8 cellular contexts compared by ENCODE assay signal in genomic region chr13:99542788-99543406, GRCh38. TPM values are rescaled to one million over a fixed set of nuclear protein-coding genes. Genes with fewer than 3 reads are reported as not detected.
DNase-seq lines count a peak whose midpoint lies in the region; ATAC-seq and TF ChIP-seq lines count a peak whose summit lies in the region.

No MANE protein-coding gene starts in this region.

- peak overlapping the region; percentile 43 to 78 (median 72) for H3K4me3 Mint-ChIP-seq in CD4-positive, alpha-beta memory T cell
- H3K4me3 Mint-ChIP-seq in activated naive CD8-positive, alpha-beta T cell treated with anti-CD3 and anti-CD28 coated beads, Interleukin-2, amount 50 U/mL, for 24 hours = no peak overlapping the region

- WGBS in transverse colon (ENCODE audit: low coverage in 1 of 2), 2 donors = 65 to 74% methylated on average over 5 to 8 of the region's 8 CpGs

- POLR2A ChIA-PET in CD4-positive, alpha-beta memory T cell (lab: Charles Lee; ENCODE audit: partially characterized antibody) = interaction anchor here (0.8 to 1.9 kb wide), 14 partner anchors 9 to 624 kb away, joined by 3 to 11 read pairs (median 4); partner anchors contain the start of genes CLYBL and TM9SF2

- no peaks in the 10 kb centered on the region for H3K27me3 Mint-ChIP-seq in CD4-positive, alpha-beta memory T cell
- H3K27me3 Mint-ChIP-seq in activated naive CD8-positive, alpha-beta T cell treated with anti-CD3 and anti-CD28 coated beads, Interleukin-2, amount 50 U/mL, for 24 hours = no peaks in the 10 kb centered on the region

- H3K27ac Mint-ChIP-seq in CD4-positive, alpha-beta memory T cell = peak overlapping the region; percentile 36 to 92 (median 78)
- peak overlapping the region; percentile 30 for H3K27ac Mint-ChIP-seq in activated naive CD8-positive, alpha-beta T cell treated with anti-CD3 and anti-CD28 coated beads, Interleukin-2, amount 50 U/mL, for 24 hours

- peaks cover 38 to 73% (median 53%) of the 10 kb centered on the region in 4 donors for H3K4me1 Mint-ChIP-seq in CD4-positive, alpha-beta memory T cell
- H3K4me1 Mint-ChIP-seq in activated naive CD8-positive, alpha-beta T cell treated with anti-CD3 and anti-CD28 coated beads, Interleukin-2, amount 50 U/mL, for 24 hours = peaks cover 41% of the 10 kb centered on the region

- peaks cover 62 to 71% of the 10 kb centered on the region in 2 donors for H3K36me3 Mint-ChIP-seq in CD4-positive, alpha-beta memory T cell
- peaks cover 65% of the 10 kb centered on the region for H3K36me3 Mint-ChIP-seq in activated naive CD8-positive, alpha-beta T cell treated with anti-CD3 and anti-CD28 coated beads, Interleukin-2, amount 50 U/mL, for 24 hours (ENCODE audit: low read depth)

- no peak for TF ChIP-seq EP300 in transverse colon (IDR thresholded peaks at IDR 0.05; ENCODE audit: low read depth)

- H3K4me3 ChIP-seq in CD4-positive, alpha-beta memory T cell (ENCODE audit: low read length in 2 of 2) = peak overlapping the region; percentile 12 to 47
- H3K4me3 ChIP-seq in transverse colon = no peak overlapping the region

- ATAC-seq in GM19397 (IDR thresholded peaks at IDR 0.05; ENCODE audit: unreplicated experiment) (peak; percentile 99), HG03354 (IDR thresholded peaks at IDR 0.05; ENCODE audit: poor library complexity, severe bottlenecking, unreplicated experiment) (peak; percentile 100)
- peak; percentile 94 for ATAC-seq in activated naive CD8-positive, alpha-beta T cell treated with anti-CD3 and anti-CD28 coated beads, Interleukin-2, amount 50 U/mL, for 24 hours

- peak overlapping the region; percentile 31 for H3K27ac ChIP-seq in CD4-positive, alpha-beta memory T cell (ENCODE audit: low read depth, low read length)
- no peak overlapping the region for H3K27ac ChIP-seq in transverse colon

- H3K36me3 ChIP-seq in CD4-positive, alpha-beta memory T cell (ENCODE audit: insufficient read depth, low read length) = peaks cover 26% of the 10 kb centered on the region
- H3K36me3 ChIP-seq in transverse colon = peaks cover 0 to 74% (median 35%) of the 10 kb centered on the region in 4 donors

- no peaks in the 10 kb centered on the region for H3K27me3 ChIP-seq in CD4-positive, alpha-beta memory T cell (ENCODE audit: insufficient read depth, low read length)
- H3K27me3 ChIP-seq in transverse colon = no peaks in the 10 kb centered on the region

- CTCF ChIA-PET in CD4-positive, alpha-beta memory T cell (lab: Charles Lee; ENCODE audit: partially characterized antibody) = interaction anchor here (0.8 to 2.6 kb wide), 9 partner anchors 11 to 972 kb away, joined by 3 to 9 read pairs (median 3); partner anchors contain the start of gene CLYBL

- peak; percentile 26 to 46 (median 42) for DNase-seq in CD4-positive, alpha-beta memory T cell
- DNase-seq in activated naive CD8-positive, alpha-beta T cell treated with anti-CD3 and anti-CD28 coated beads, Interleukin-2, amount 50 U/mL, for 24 hours = peak; percentile 39
- DNase-seq in transverse colon (peak; percentile 17), NCI-H187 treated with DMSO at 0.1 percent for 48 hours (lab: John Stamatoyannopoulos, UW) (no peak), kidney glomerular epithelial cell (lab: John Stamatoyannopoulos, UW) (no peak), NCI-H774 (lab: John Stamatoyannopoulos, UW) (no peak)

- in situ Hi-C loops in transverse colon (cut with MboI; ENCODE audit: low pct_ligation_motif_present in 1 of 4, low pct_unique_long_range_greater_than_20kb in 1 of 4, low sequenced_read_pairs in 3 of 4) = no loop called here

- TF ChIP-seq CTCF in transverse colon (IDR thresholded peaks at IDR 0.05) = no peak

- H3K9me3 Mint-ChIP-seq in CD4-positive, alpha-beta memory T cell = no peaks in the 10 kb centered on the region
- H3K9me3 Mint-ChIP-seq in activated naive CD8-positive, alpha-beta T cell treated with anti-CD3 and anti-CD28 coated beads, Interleukin-2, amount 50 U/mL, for 24 hours = no peaks in the 10 kb centered on the region

- H3K9me3 ChIP-seq in CD4-positive, alpha-beta memory T cell (ENCODE audit: control insufficient read depth in 1 of 2, low read length in 2 of 2) = no peaks in the 10 kb centered on the region
- no peaks in the 10 kb centered on the region for H3K9me3 ChIP-seq in transverse colon

- no peak for TF ChIP-seq POLR2A in transverse colon (IDR thresholded peaks at IDR 0.05)

- peaks cover 71% of the 10 kb centered on the region for H3K4me1 ChIP-seq in CD4-positive, alpha-beta memory T cell (ENCODE audit: insufficient read depth, low read length)
- H3K4me1 ChIP-seq in transverse colon = no peaks in the 10 kb centered on the region

- intact Hi-C loops in CD4-positive, alpha-beta memory T cell (cut with micrococcal nuclease) = loop anchor here (1.0 to 10.0 kb wide), 4 partner anchors 9 to 1582 kb away; partner anchors contain the start of gene CLYBL
- intact Hi-C loops in transverse colon (cut with DNase I; ENCODE audit: low total_unique reads) = no loop called here

RNA-seq across cellular contexts. Expression of gene TM9SF2, which starts 41.6 kb away (rescaled TPM):
- total RNA-seq in CD4-positive, alpha-beta memory T cell = 10 to 100 TPM; 60.0 to 64.2 TPM
- 100 to 1,000 TPM; 102 to 126 TPM for polyA plus RNA-seq in CD4-positive, alpha-beta memory T cell
- 100 to 1,000 TPM in 2 of 4 donors, 10 to 100 TPM in 2; 27.9 to 171 (median 116) TPM for total RNA-seq in transverse colon

Comparison
In these comparisons a context has a peak if more than half of its experiments do, and no peak if none do; other contexts are left out.
1. DNase-seq: peak in CD4-positive, alpha-beta memory T cell (5 of 5), activated naive CD8-positive, alpha-beta T cell treated with anti-CD3 and anti-CD28 coated beads, Interleukin-2, amount 50 U/mL, for 24 hours (single experiment) and transverse colon (single experiment); none in NCI-H187 treated with DMSO at 0.1 percent for 48 hours (single experiment), kidney glomerular epithelial cell (single experiment) and NCI-H774 (single experiment).
2. H3K4me3 ChIP-seq: peak in CD4-positive, alpha-beta memory T cell (2 of 2); none in transverse colon (0 of 4).
3. Peak in every context shown above with its lines, with median percentiles within 50 percentile points of each other: ATAC-seq.